In genomic region chr4:39181520-39181904, GRCh38 we compare ENCODE assay signal across 10 cellular contexts. TPM values are rescaled to one million over a fixed set of nuclear protein-coding genes. Genes with fewer than 3 reads are reported as not detected.
DNase-seq lines count a peak whose midpoint lies in the region; ATAC-seq and TF ChIP-seq lines count a peak whose summit lies in the region.
"Had no signal": no experiment of that assay in that cellular context is flagged by ENCODE, and none has a peak within 500 bp of the region (broad histone marks: within the 10 kb centered on the region; RNA-seq: fewer than 3 reads in every experiment).

No MANE protein-coding gene starts in this region.

- POLR2A ChIA-PET in CD4-positive, alpha-beta memory T cell (lab: Charles Lee; ENCODE audit: partially characterized antibody) = interaction anchor here (0.8 to 1.8 kb wide), 3 partner anchors 46 to 184 kb away, joined by 3 to 7 read pairs (median 6); partner anchors contain the start of gene RFC1

- no peaks in the 10 kb centered on the region for H3K79me2 ChIP-seq in MM.1S (ENCODE audit: low read length)
- H3K79me2 ChIP-seq in parathyroid adenoma = no peaks in the 10 kb centered on the region

- peaks cover 12% of the 10 kb centered on the region for H3K4me1 ChIP-seq in CD4-positive, alpha-beta memory T cell (ENCODE audit: insufficient read depth, low read length)
- H3K4me1 ChIP-seq in MM.1S (ENCODE audit: low read length) = no peaks in the 10 kb centered on the region; the same call in 1 of the 2 replicates
- H3K4me1 ChIP-seq in parathyroid adenoma = no peaks in the 10 kb centered on the region
- H3K4me1 ChIP-seq: foreskin keratinocyte had no signal

- H2AFZ ChIP-seq in MM.1S (ENCODE audit: low read length) (peak overlapping the region; percentile 57), parathyroid adenoma (peak overlapping the region; percentile 76)

- H3K9me3 Mint-ChIP-seq in CD4-positive, alpha-beta memory T cell = no peaks in the 10 kb centered on the region

- H3K27me3 Mint-ChIP-seq in CD4-positive, alpha-beta memory T cell = peaks cover 2 to 9% of the 10 kb centered on the region in 2 donors

- DNase-seq in CD4-positive, alpha-beta memory T cell = no peak
- DNase-seq in MM.1S = peak; percentile 30
- no peak for DNase-seq in epithelial cell of proximal tubule (ENCODE audit: low read depth)
- DNase-seq in HPDE6-E6E7 (ENCODE audit: extremely low spot score) = no peak

- intact Hi-C loops in CD4-positive, alpha-beta memory T cell (cut with micrococcal nuclease) = loop anchor here (5.0 kb wide), 2 partner anchors 186 to 796 kb away; partner anchors contain the start of genes PDS5A and RFC1

- H3F3A ChIP-seq in MM.1S (ENCODE audit: insufficient read depth, low read length) = 0 out of 2 replicates have a peak, but pooled peaks cover 5% of the 10 kb centered on the region

- no peaks in the 10 kb centered on the region for H3K27me3 ChIP-seq in CD4-positive, alpha-beta memory T cell (ENCODE audit: insufficient read depth, low read length)
- H3K27me3 ChIP-seq in MM.1S (replicated peaks; ENCODE audit: insufficient read depth, low read length) = no peaks in the 10 kb centered on the region
- no peaks in the 10 kb centered on the region for H3K27me3 ChIP-seq in parathyroid adenoma (ENCODE audit: control insufficient read depth, insufficient read depth, low read length)
- H3K27me3 ChIP-seq: foreskin keratinocyte had no signal

- peak overlapping the region; percentile 24 to 78 for H3K4me3 ChIP-seq in CD4-positive, alpha-beta memory T cell (ENCODE audit: low read length in 2 of 2)
- H3K4me3 ChIP-seq in MM.1S (ENCODE audit: low read length) (peak overlapping the region; percentile 56), epithelial cell of proximal tubule (ENCODE audit: low read depth, low read length) (peak overlapping the region; percentile 57), parathyroid adenoma (ENCODE audit: low read depth, low read length) (peak overlapping the region; percentile 91)

- TF ChIP-seq CTCF in MM.1S (IDR thresholded peaks at IDR 0.05; ENCODE audit: low read length) (no peak), epithelial cell of proximal tubule (conservative IDR thresholded peaks at IDR 0.05; ENCODE audit: low read depth, low read length) (no peak), parathyroid adenoma (IDR thresholded peaks at IDR 0.05) (no peak)

- ATAC-seq in GM21526 (IDR thresholded peaks at IDR 0.05; ENCODE audit: low FRiP score, unreplicated experiment) (no peak), HG02938 (IDR thresholded peaks at IDR 0.05; ENCODE audit: unreplicated experiment) (no peak), HG03039 (IDR thresholded peaks at IDR 0.05; ENCODE audit: unreplicated experiment) (no peak)

- H3K4me3 Mint-ChIP-seq in CD4-positive, alpha-beta memory T cell = no peak overlapping the region
- H3K4me3 Mint-ChIP-seq: activated CD8-positive, alpha-beta memory T cell treated with anti-CD3 and anti-CD28 coated beads, Interleukin-2, amount 10 ng/mL, durations not matched to agents 7 days and 5 days had no signal

- H3K9me2 ChIP-seq in MM.1S (replicated peaks; ENCODE audit: insufficient read depth, low read length) = no peaks in the 10 kb centered on the region

- peaks cover 0 to 3% of the 10 kb centered on the region in 2 donors for H3K36me3 Mint-ChIP-seq in CD4-positive, alpha-beta memory T cell
- H3K36me3 Mint-ChIP-seq: activated CD8-positive, alpha-beta memory T cell treated with anti-CD3 and anti-CD28 coated beads, Interleukin-2, amount 10 ng/mL, durations not matched to agents 7 days and 5 days had no signal

- H3K9ac ChIP-seq in MM.1S (ENCODE audit: low read length) (peak overlapping the region; percentile 58), parathyroid adenoma (no peak overlapping the region)

- H3K9me3 ChIP-seq in CD4-positive, alpha-beta memory T cell (ENCODE audit: control insufficient read depth in 1 of 2, low read length in 2 of 2) = no peaks in the 10 kb centered on the region
- H3K9me3 ChIP-seq in MM.1S (replicated peaks; ENCODE audit: insufficient read depth, low read length) (no peaks in the 10 kb centered on the region), parathyroid adenoma (ENCODE audit: control insufficient read depth, low read length) (no peaks in the 10 kb centered on the region)

- no peaks in the 10 kb centered on the region for H4K20me1 ChIP-seq in MM.1S (ENCODE audit: insufficient read depth, low read length)

- no peaks in the 10 kb centered on the region for H3K36me3 ChIP-seq in CD4-positive, alpha-beta memory T cell (ENCODE audit: insufficient read depth, low read length)
- H3K36me3 ChIP-seq in MM.1S (replicated peaks; ENCODE audit: insufficient read depth, low read length) (no peaks in the 10 kb centered on the region), parathyroid adenoma (ENCODE audit: control insufficient read depth, insufficient read depth, low read length) (no peaks in the 10 kb centered on the region)

- H3K4me2 ChIP-seq in MM.1S (ENCODE audit: low read depth, low read length) (peak overlapping the region; percentile 53), parathyroid adenoma (ENCODE audit: low read length) (peak overlapping the region; percentile 93)

- H3K4me1 Mint-ChIP-seq in CD4-positive, alpha-beta memory T cell = peaks cover 3 to 9% (median 5%) of the 10 kb centered on the region in 4 donors

- H3K27ac ChIP-seq in CD4-positive, alpha-beta memory T cell (ENCODE audit: low read depth, low read length) = peak overlapping the region; percentile 46
- H3K27ac ChIP-seq in MM.1S (ENCODE audit: low read length) (peak overlapping the region; percentile 44; the same call in 1 of the 2 replicates), parathyroid adenoma (peak overlapping the region; percentile 46)
- H3K27ac ChIP-seq: foreskin keratinocyte had no signal

- CTCF ChIA-PET in CD4-positive, alpha-beta memory T cell (lab: Charles Lee; ENCODE audit: partially characterized antibody) = interaction anchor here (0.6 to 1.2 kb wide), 11 partner anchors 10 to 1051 kb away, joined by 3 to 5 read pairs (median 3); partner anchors contain the start of gene TLR1

- no peak overlapping the region for H3K27ac Mint-ChIP-seq in CD4-positive, alpha-beta memory T cell
- H3K27ac Mint-ChIP-seq: activated CD8-positive, alpha-beta memory T cell treated with anti-CD3 and anti-CD28 coated beads, Interleukin-2, amount 10 ng/mL, durations not matched to agents 7 days and 5 days had no signal

RNA-seq across cellular contexts. Expression of gene WDR19, which starts 0.8 kb away (rescaled TPM):
- total RNA-seq in CD4-positive, alpha-beta memory T cell = 10 to 100 TPM; 31.6 to 36.8 TPM
- polyA plus RNA-seq in CD4-positive, alpha-beta memory T cell = 1 to 10 TPM; 2.3 to 5.5 TPM
- total RNA-seq in epithelial cell of proximal tubule = 8.8 and 9.0 TPM in 2 replicates
